Comparison of ENCODE assay signal across 12 cellular contexts in genomic region chr15:58146734-58147133, GRCh38. TPM values are rescaled to one million over a fixed set of nuclear protein-coding genes. Genes with fewer than 3 reads are reported as not detected.
DNase-seq lines count a peak whose midpoint lies in the region; ATAC-seq and TF ChIP-seq lines count a peak whose summit lies in the region.
"Had no signal": no experiment of that assay in that cellular context is flagged by ENCODE, and none has a peak within 500 bp of the region (broad histone marks: within the 10 kb centered on the region; RNA-seq: fewer than 3 reads in every experiment).

No MANE protein-coding gene starts in this region.

- no peaks in the 10 kb centered on the region for H3K36me3 ChIP-seq in endodermal cell (ENCODE audit: control insufficient read depth, insufficient read depth, low read length)

- no peaks in the 10 kb centered on the region for H3K9me3 ChIP-seq in endodermal cell (ENCODE audit: control insufficient read depth, low read length)

- H3K27ac ChIP-seq in endodermal cell (ENCODE audit: low read depth, low read length) = no peak overlapping the region

- no peak overlapping the region for H3K4me3 Mint-ChIP-seq in endodermal cell
- no peak overlapping the region for H3K4me3 Mint-ChIP-seq in activated naive CD8-positive, alpha-beta T cell treated with anti-CD3 and anti-CD28 coated beads for 36 hours
- no peak overlapping the region for H3K4me3 Mint-ChIP-seq in activated T-cell treated with anti-CD3 and anti-CD28 coated beads, Interleukin-2, amount 50 U/mL, for 24 hours
- H3K4me3 Mint-ChIP-seq: activated naive CD8-positive, alpha-beta T cell treated with anti-CD3 and anti-CD28 coated beads, Interleukin-2, amount 50 U/mL, for 24 hours; stimulated activated effector memory CD8-positive, alpha-beta T cell treated with anti-CD3 and anti-CD28 coated beads, Interleukin-12 subunit alpha, Interleukin-12 subunit beta, amount 100 ng/mL, for 72 hours had no signal

- ATAC-seq in Right ventricle myocardium superior (ENCODE audit: poor library complexity) = peak; percentile 58
- ATAC-seq in left lobe of liver = peak; percentile 44
- ATAC-seq in HG02840 (IDR thresholded peaks at IDR 0.05; ENCODE audit: low FRiP score, unreplicated experiment) = no peak
- ATAC-seq: activated naive CD8-positive, alpha-beta T cell treated with anti-CD3 and anti-CD28 coated beads, Interleukin-2, amount 50 U/mL, for 24 hours; stimulated activated effector memory CD8-positive, alpha-beta T cell treated with anti-CD3 and anti-CD28 coated beads, Interleukin-12 subunit alpha, Interleukin-12 subunit beta, amount 100 ng/mL, for 72 hours had no signal

- no peaks in the 10 kb centered on the region for H3K27me3 Mint-ChIP-seq in endodermal cell (ENCODE audit: insufficient read depth)
- H3K27me3 Mint-ChIP-seq in activated naive CD8-positive, alpha-beta T cell treated with anti-CD3 and anti-CD28 coated beads for 36 hours = peaks cover 11% of the 10 kb centered on the region
- H3K27me3 Mint-ChIP-seq in activated T-cell treated with anti-CD3 and anti-CD28 coated beads, Interleukin-2, amount 50 U/mL, for 24 hours = peaks cover 25% of the 10 kb centered on the region

- no peaks in the 10 kb centered on the region for H3K4me1 Mint-ChIP-seq in endodermal cell
- no peaks in the 10 kb centered on the region for H3K4me1 Mint-ChIP-seq in activated naive CD8-positive, alpha-beta T cell treated with anti-CD3 and anti-CD28 coated beads for 36 hours
- no peaks in the 10 kb centered on the region for H3K4me1 Mint-ChIP-seq in activated T-cell treated with anti-CD3 and anti-CD28 coated beads, Interleukin-2, amount 50 U/mL, for 24 hours (ENCODE audit: low read depth)
- H3K4me1 Mint-ChIP-seq: activated naive CD8-positive, alpha-beta T cell treated with anti-CD3 and anti-CD28 coated beads, Interleukin-2, amount 50 U/mL, for 24 hours; stimulated activated effector memory CD8-positive, alpha-beta T cell treated with anti-CD3 and anti-CD28 coated beads, Interleukin-12 subunit alpha, Interleukin-12 subunit beta, amount 100 ng/mL, for 72 hours had no signal

- no peak overlapping the region for H3K9ac ChIP-seq in endodermal cell (ENCODE audit: extremely low read depth, low read length, poor library complexity, severe bottlenecking)

- no peak for DNase-seq in Right ventricle myocardium superior
- no peak for DNase-seq in cardiac septum (ENCODE audit: low spot score)
- DNase-seq in T1000 (lab: John Stamatoyannopoulos, UW) = peak; percentile 7
- no peak for DNase-seq in left lobe of liver (ENCODE audit: low spot score)
- no peak for DNase-seq in endodermal cell
- DNase-seq in activated naive CD8-positive, alpha-beta T cell treated with anti-CD3 and anti-CD28 coated beads for 36 hours = no peak
- no peak for DNase-seq in activated T-cell treated with anti-CD3 and anti-CD28 coated beads, Interleukin-2, amount 50 U/mL, for 24 hours
- DNase-seq: activated naive CD8-positive, alpha-beta T cell treated with anti-CD3 and anti-CD28 coated beads, Interleukin-2, amount 50 U/mL, for 24 hours had no signal

- intact Hi-C loops in Right ventricle myocardium superior (cut with DNase I) = no loop called here
- intact Hi-C loops in cardiac septum (cut with DNase I) = no loop called here

- 87% methylated on average over 7 of the region's 7 CpGs for WGBS in endodermal cell (ENCODE audit: insufficient coverage in 1 of 2, insufficient read length in 1 of 2), 2 experiments

- H3K27me3 ChIP-seq in endodermal cell (ENCODE audit: control insufficient read depth, insufficient read depth, low read length, poor library complexity, severe bottlenecking) = no peaks in the 10 kb centered on the region

- H3K9me3 Mint-ChIP-seq in endodermal cell = no peaks in the 10 kb centered on the region
- no peaks in the 10 kb centered on the region for H3K9me3 Mint-ChIP-seq in activated naive CD8-positive, alpha-beta T cell treated with anti-CD3 and anti-CD28 coated beads for 36 hours
- no peaks in the 10 kb centered on the region for H3K9me3 Mint-ChIP-seq in activated T-cell treated with anti-CD3 and anti-CD28 coated beads, Interleukin-2, amount 50 U/mL, for 24 hours
- H3K9me3 Mint-ChIP-seq: activated naive CD8-positive, alpha-beta T cell treated with anti-CD3 and anti-CD28 coated beads, Interleukin-2, amount 50 U/mL, for 24 hours; stimulated activated effector memory CD8-positive, alpha-beta T cell treated with anti-CD3 and anti-CD28 coated beads, Interleukin-12 subunit alpha, Interleukin-12 subunit beta, amount 100 ng/mL, for 72 hours had no signal

- no peaks in the 10 kb centered on the region for H3K36me3 Mint-ChIP-seq in endodermal cell (ENCODE audit: low read depth)
- H3K36me3 Mint-ChIP-seq in activated naive CD8-positive, alpha-beta T cell treated with anti-CD3 and anti-CD28 coated beads for 36 hours = peaks cover 1% of the 10 kb centered on the region
- H3K36me3 Mint-ChIP-seq in activated T-cell treated with anti-CD3 and anti-CD28 coated beads, Interleukin-2, amount 50 U/mL, for 24 hours (ENCODE audit: low read depth) = no peaks in the 10 kb centered on the region
- H3K36me3 Mint-ChIP-seq: stimulated activated effector memory CD8-positive, alpha-beta T cell treated with anti-CD3 and anti-CD28 coated beads, Interleukin-12 subunit alpha, Interleukin-12 subunit beta, amount 100 ng/mL, for 72 hours had no signal

- no peak overlapping the region for H3K4me3 ChIP-seq in endodermal cell (ENCODE audit: low read length)

- H3K27ac Mint-ChIP-seq in endodermal cell = no peak overlapping the region
- no peak overlapping the region for H3K27ac Mint-ChIP-seq in activated naive CD8-positive, alpha-beta T cell treated with anti-CD3 and anti-CD28 coated beads for 36 hours
- H3K27ac Mint-ChIP-seq in activated T-cell treated with anti-CD3 and anti-CD28 coated beads, Interleukin-2, amount 50 U/mL, for 24 hours = no peak overlapping the region
- H3K27ac Mint-ChIP-seq: activated naive CD8-positive, alpha-beta T cell treated with anti-CD3 and anti-CD28 coated beads, Interleukin-2, amount 50 U/mL, for 24 hours; stimulated activated effector memory CD8-positive, alpha-beta T cell treated with anti-CD3 and anti-CD28 coated beads, Interleukin-12 subunit alpha, Interleukin-12 subunit beta, amount 100 ng/mL, for 72 hours had no signal

- H3K4me1 ChIP-seq in endodermal cell (ENCODE audit: control insufficient read depth, insufficient read depth, low read length) = no peaks in the 10 kb centered on the region

- no peak for TF ChIP-seq CTCF in endodermal cell (conservative IDR thresholded peaks at IDR 0.05)

RNA-seq across cellular contexts. Expression of gene AQP9, which starts 8.6 kb away (rescaled TPM):
- total RNA-seq in Right ventricle myocardium superior (1.5 TPM), cardiac septum (2.9 TPM), left lobe of liver (159 TPM), endodermal cell (not detected)
- not detected for polyA plus RNA-seq in endodermal cell (2013, experiment 1 of 2)
- polyA plus RNA-seq in endodermal cell (2013, experiment 2 of 2) = not detected
- total RNA-seq in activated naive CD8-positive, alpha-beta T cell treated with anti-CD3 and anti-CD28 coated beads for 36 hours = not detected
- total RNA-seq: endothelial cell of umbilical vein, lung microvascular endothelial cell had no signal
- polyA plus RNA-seq: endothelial cell of umbilical vein had no signal

Comparison
In these comparisons a context has a peak if more than half of its experiments do, and no peak if none do; other contexts are left out.
1. RNA of gene AQP9, which starts 8.6 kb away (total RNA-seq): 159 TPM in left lobe of liver (single experiment); 2.9 TPM in cardiac septum (single experiment), 1.5 TPM in Right ventricle myocardium superior (single experiment), not detected in endodermal cell and not detected in activated naive CD8-positive, alpha-beta T cell treated with anti-CD3 and anti-CD28 coated beads for 36 hours; every median in the first group is over 10 times any median in the second.